ENCODE assay signal across 8 cellular contexts in the genomic region with DNA sequence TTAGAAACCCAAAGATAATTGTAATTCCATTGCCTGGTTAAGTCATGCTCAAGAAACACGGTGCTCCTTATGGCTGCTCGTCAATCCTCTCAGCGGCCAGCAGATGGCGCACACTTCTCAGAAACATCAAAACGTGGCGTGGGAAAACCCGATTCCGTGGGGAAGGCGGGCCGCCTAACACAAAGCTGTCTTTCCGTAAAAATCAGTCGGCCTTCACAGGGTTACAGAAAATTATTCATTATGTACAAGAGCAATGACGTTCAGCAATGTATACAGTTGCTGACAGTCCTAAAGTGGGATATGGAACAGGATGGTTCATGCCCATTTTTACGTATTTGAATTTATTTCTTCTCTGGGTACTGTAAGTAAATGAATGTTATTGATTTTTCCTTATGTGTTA.
DNase-seq lines count a peak whose midpoint lies in the region; ATAC-seq and TF ChIP-seq lines count a peak whose summit lies in the region.

No MANE protein-coding gene starts in this region.

- H3K4me3 ChIP-seq in AG04449 (ENCODE audit: low read depth, low read length) (peak overlapping the region; percentile 3; the same call in 1 of the 2 replicates), esophagus muscularis mucosa (peak overlapping the region in 3 of 4 donors; percentile 9 to 40 (median 28))
- no peak overlapping the region for H3K4me3 ChIP-seq in naive thymus-derived CD4-positive, alpha-beta T cell (ENCODE audit: low read length)

- intact Hi-C loops in esophagus muscularis mucosa (cut with DNase I): loop anchor here (5.0 kb wide), 4 partner anchors 572 to 857 kb away; no protein-coding TSS in a partner anchor
- intact Hi-C loops in naive thymus-derived CD4-positive, alpha-beta T cell (cut with micrococcal nuclease): loop anchor here (1.0 to 10.0 kb wide), 6 partner anchors 355 to 1147 kb away; no protein-coding TSS in a partner anchor

- H3K27me3 ChIP-seq in esophagus muscularis mucosa: no peaks in the 10 kb centered on the region
- H3K27me3 ChIP-seq in naive thymus-derived CD4-positive, alpha-beta T cell (ENCODE audit: control insufficient read depth in 2 of 2, insufficient read depth in 2 of 2, low read length in 2 of 2): no peaks in the 10 kb centered on the region

- no peaks in the 10 kb centered on the region for H3K36me3 Mint-ChIP-seq in naive thymus-derived CD4-positive, alpha-beta T cell
- no peaks in the 10 kb centered on the region for H3K36me3 Mint-ChIP-seq in stimulated activated memory B cell treated with anti-CD40 and anti-IgM and Interleukin-4, amounts not matched to agents 10 μg/mL and 1 μg/mL and 100 μg/mL, for 72 hours

- CTCF ChIA-PET in AG04449 (lab: Yijun Ruan, JAX): interaction anchor here (0.6 to 6.6 kb wide), 44 partner anchors 10 to 890 kb away, joined by 3 to 73 read pairs (median 5); a partner anchor contains a TSS
- CTCF ChIA-PET in naive thymus-derived CD4-positive, alpha-beta T cell (lab: Charles Lee): interaction anchor here (0.8 to 1.3 kb wide), 5 partner anchors 11 to 858 kb away, joined by 3 to 7 read pairs (median 4); no protein-coding TSS in a partner anchor

- no peak overlapping the region for H3K27ac Mint-ChIP-seq in naive thymus-derived CD4-positive, alpha-beta T cell
- H3K27ac Mint-ChIP-seq in stimulated activated memory B cell treated with anti-CD40 and anti-IgM and Interleukin-4, amounts not matched to agents 10 μg/mL and 1 μg/mL and 100 μg/mL, for 72 hours: no peak overlapping the region

- H3K4me1 Mint-ChIP-seq in naive thymus-derived CD4-positive, alpha-beta T cell: peaks cover 0 to 5% (median 1%) of the 10 kb centered on the region in 7 donors
- peaks cover 6% of the 10 kb centered on the region for H3K4me1 Mint-ChIP-seq in stimulated activated memory B cell treated with anti-CD40 and anti-IgM and Interleukin-4, amounts not matched to agents 10 μg/mL and 1 μg/mL and 100 μg/mL, for 72 hours

- DNase-seq in AG04449 (ENCODE audit: low read depth, low spot score): no peak
- peak; percentile 41 for DNase-seq in NCI-H82 treated with DMSO at 0.1 percent for 48 hours (lab: John Stamatoyannopoulos, UW; ENCODE audit: unreplicated experiment)
- DNase-seq in activated T-cell treated with anti-CD3 and anti-CD28 coated beads for 24 hours (ENCODE audit: low read depth): peak; percentile 46
- DNase-seq in esophagus muscularis mucosa (ENCODE audit: extremely low spot score): no peak
- DNase-seq in naive thymus-derived CD4-positive, alpha-beta T cell: peak in 8 of 9 donors; percentile 25 to 58 (median 40)

- H3K4me1 ChIP-seq in esophagus muscularis mucosa: peaks cover 0 to 21% (median 11%) of the 10 kb centered on the region in 4 donors
- H3K4me1 ChIP-seq in naive thymus-derived CD4-positive, alpha-beta T cell (ENCODE audit: control insufficient read depth in 2 of 2, insufficient read depth in 2 of 2, low read length in 2 of 2): no peaks in the 10 kb centered on the region

- H3K9me3 Mint-ChIP-seq in naive thymus-derived CD4-positive, alpha-beta T cell: no peaks in the 10 kb centered on the region
- H3K9me3 Mint-ChIP-seq in stimulated activated memory B cell treated with anti-CD40 and anti-IgM and Interleukin-4, amounts not matched to agents 10 μg/mL and 1 μg/mL and 100 μg/mL, for 72 hours: no peaks in the 10 kb centered on the region

- TF ChIP-seq CTCF in AG04449 (IDR thresholded peaks at IDR 0.05; ENCODE audit: insufficient read depth, low read length, missing control alignments) (peak; percentile 85), esophagus muscularis mucosa (IDR thresholded peaks at IDR 0.05) (peak; percentile 88 to 95 (median 91))

- 5% methylated on average over 14 of the region's 14 CpGs for WGBS in esophagus muscularis mucosa

- peak; percentile 65 for ATAC-seq in GM18498 (IDR thresholded peaks at IDR 0.05; ENCODE audit: unreplicated experiment)
- peak; percentile 70 for ATAC-seq in HG03342 (IDR thresholded peaks at IDR 0.05; ENCODE audit: unreplicated experiment)
- ATAC-seq in naive thymus-derived CD4-positive, alpha-beta T cell: peak; percentile 73
- ATAC-seq in stimulated activated memory B cell treated with anti-CD40 and anti-IgM and Interleukin-4, amounts not matched to agents 10 μg/mL and 1 μg/mL and 100 μg/mL, for 72 hours: no peak

- H3K9me3 ChIP-seq in esophagus muscularis mucosa: no peaks in the 10 kb centered on the region
- no peaks in the 10 kb centered on the region for H3K9me3 ChIP-seq in naive thymus-derived CD4-positive, alpha-beta T cell (ENCODE audit: control insufficient read depth in 2 of 3, low read length in 3 of 3)

- H3K27ac ChIP-seq in esophagus muscularis mucosa (replicated peaks in 1 of 4): no peak overlapping the region
- H3K27ac ChIP-seq in naive thymus-derived CD4-positive, alpha-beta T cell (ENCODE audit: low read depth, low read length): no peak overlapping the region

- TF ChIP-seq EP300 in esophagus muscularis mucosa (IDR thresholded peaks at IDR 0.05): no peak

- H3K4me3 Mint-ChIP-seq in naive thymus-derived CD4-positive, alpha-beta T cell: peak overlapping the region in 4 of 10 donors; percentile 24 to 66 (median 42)
- peak overlapping the region; percentile 73 for H3K4me3 Mint-ChIP-seq in stimulated activated memory B cell treated with anti-CD40 and anti-IgM and Interleukin-4, amounts not matched to agents 10 μg/mL and 1 μg/mL and 100 μg/mL, for 72 hours

- POLR2A ChIA-PET in AG04449 (lab: Yijun Ruan, JAX): no interaction called here
- POLR2A ChIA-PET in naive thymus-derived CD4-positive, alpha-beta T cell (lab: Charles Lee): no interaction called here

- peaks cover 5 to 18% (median 15%) of the 10 kb centered on the region in 5 donors for H3K27me3 Mint-ChIP-seq in naive thymus-derived CD4-positive, alpha-beta T cell
- H3K27me3 Mint-ChIP-seq in stimulated activated memory B cell treated with anti-CD40 and anti-IgM and Interleukin-4, amounts not matched to agents 10 μg/mL and 1 μg/mL and 100 μg/mL, for 72 hours: no peaks in the 10 kb centered on the region

- no peaks in the 10 kb centered on the region for H3K36me3 ChIP-seq in esophagus muscularis mucosa
- no peaks in the 10 kb centered on the region for H3K36me3 ChIP-seq in naive thymus-derived CD4-positive, alpha-beta T cell (ENCODE audit: control insufficient read depth in 2 of 3, insufficient read depth in 3 of 3, low read length in 3 of 3)

- TF ChIP-seq POLR2A in esophagus muscularis mucosa (IDR thresholded peaks at IDR 0.05; ENCODE audit: low read depth): no peak

Comparison
In these comparisons a context has a peak if more than half of its experiments do, and no peak if none do; other contexts are left out.
1. DNase-seq: peak in NCI-H82 treated with DMSO at 0.1 percent for 48 hours (single experiment), activated T-cell treated with anti-CD3 and anti-CD28 coated beads for 24 hours (single experiment) and naive thymus-derived CD4-positive, alpha-beta T cell (8 of 9); none in AG04449 (single experiment) and esophagus muscularis mucosa (single experiment).